In the genomic region with DNA sequence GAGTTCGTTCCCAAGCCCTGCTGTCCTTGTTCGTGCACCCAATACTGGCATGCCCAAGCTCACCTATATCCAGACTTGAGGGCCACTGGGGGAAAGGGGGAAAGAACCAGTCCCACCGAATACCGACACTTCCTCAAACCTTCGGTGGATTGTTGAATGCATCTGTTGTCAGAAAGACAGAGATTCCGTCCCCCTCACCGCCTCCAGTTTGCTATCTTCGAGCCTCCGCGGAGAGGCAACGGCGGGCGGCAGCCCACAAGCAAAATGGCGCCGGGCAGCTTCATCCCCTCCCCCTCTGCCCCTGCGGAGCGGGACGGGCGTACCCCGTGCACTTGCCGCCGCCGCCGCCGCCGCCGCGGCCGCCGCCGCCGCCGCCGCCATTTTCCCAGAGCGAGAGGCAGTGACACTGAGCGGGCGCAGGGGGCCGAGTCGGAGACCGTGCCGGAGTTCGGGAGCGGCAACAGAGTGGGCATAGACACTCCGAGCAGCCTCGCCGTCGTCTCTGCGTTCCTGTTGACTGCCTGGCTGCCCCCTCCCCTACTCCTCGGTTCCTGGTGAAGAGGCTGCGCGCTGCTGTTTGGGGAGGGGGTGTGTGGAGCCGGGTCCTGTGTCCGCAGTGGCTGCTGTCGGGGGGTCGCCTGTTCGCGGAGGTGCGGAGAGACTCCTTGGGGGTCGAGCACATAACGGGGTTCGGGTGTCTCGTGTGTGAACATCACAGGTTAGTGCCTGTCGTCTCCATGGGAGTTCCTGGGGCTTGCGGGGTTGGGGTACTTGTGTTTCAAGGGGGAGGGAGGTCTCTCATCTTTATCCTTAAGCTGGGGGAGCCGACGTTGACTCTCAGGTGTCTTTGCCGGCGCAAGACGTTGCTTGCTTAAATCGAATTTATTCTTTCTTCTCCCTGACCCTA, we compare ENCODE assay signal across 1 cellular context.
TF ChIP-seq lines count a peak whose summit lies in the region.

A gene with protein sequence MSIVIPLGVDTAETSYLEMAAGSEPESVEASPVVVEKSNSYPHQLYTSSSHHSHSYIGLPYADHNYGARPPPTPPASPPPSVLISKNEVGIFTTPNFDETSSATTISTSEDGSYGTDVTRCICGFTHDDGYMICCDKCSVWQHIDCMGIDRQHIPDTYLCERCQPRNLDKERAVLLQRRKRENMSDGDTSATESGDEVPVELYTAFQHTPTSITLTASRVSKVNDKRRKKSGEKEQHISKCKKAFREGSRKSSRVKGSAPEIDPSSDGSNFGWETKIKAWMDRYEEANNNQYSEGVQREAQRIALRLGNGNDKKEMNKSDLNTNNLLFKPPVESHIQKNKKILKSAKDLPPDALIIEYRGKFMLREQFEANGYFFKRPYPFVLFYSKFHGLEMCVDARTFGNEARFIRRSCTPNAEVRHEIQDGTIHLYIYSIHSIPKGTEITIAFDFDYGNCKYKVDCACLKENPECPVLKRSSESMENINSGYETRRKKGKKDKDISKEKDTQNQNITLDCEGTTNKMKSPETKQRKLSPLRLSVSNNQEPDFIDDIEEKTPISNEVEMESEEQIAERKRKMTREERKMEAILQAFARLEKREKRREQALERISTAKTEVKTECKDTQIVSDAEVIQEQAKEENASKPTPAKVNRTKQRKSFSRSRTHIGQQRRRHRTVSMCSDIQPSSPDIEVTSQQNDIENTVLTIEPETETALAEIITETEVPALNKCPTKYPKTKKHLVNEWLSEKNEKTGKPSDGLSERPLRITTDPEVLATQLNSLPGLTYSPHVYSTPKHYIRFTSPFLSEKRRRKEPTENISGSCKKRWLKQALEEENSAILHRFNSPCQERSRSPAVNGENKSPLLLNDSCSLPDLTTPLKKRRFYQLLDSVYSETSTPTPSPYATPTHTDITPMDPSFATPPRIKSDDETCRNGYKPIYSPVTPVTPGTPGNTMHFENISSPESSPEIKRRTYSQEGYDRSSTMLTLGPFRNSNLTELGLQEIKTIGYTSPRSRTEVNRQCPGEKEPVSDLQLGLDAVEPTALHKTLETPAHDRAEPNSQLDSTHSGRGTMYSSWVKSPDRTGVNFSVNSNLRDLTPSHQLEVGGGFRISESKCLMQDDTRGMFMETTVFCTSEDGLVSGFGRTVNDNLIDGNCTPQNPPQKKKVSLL (N-terminal part only) (plus strand): TSS at position 388 of the 907 bp plus-strand sequence. CDS start 26,748 bp downstream, outside the sequence.

TF ChIP-seq in HepG2, 621 proteins besides CTCF, POLR2A, EP300 and RAD21 (continued from another document and continues in another):
- TF ChIP-seq, protein P1, sequence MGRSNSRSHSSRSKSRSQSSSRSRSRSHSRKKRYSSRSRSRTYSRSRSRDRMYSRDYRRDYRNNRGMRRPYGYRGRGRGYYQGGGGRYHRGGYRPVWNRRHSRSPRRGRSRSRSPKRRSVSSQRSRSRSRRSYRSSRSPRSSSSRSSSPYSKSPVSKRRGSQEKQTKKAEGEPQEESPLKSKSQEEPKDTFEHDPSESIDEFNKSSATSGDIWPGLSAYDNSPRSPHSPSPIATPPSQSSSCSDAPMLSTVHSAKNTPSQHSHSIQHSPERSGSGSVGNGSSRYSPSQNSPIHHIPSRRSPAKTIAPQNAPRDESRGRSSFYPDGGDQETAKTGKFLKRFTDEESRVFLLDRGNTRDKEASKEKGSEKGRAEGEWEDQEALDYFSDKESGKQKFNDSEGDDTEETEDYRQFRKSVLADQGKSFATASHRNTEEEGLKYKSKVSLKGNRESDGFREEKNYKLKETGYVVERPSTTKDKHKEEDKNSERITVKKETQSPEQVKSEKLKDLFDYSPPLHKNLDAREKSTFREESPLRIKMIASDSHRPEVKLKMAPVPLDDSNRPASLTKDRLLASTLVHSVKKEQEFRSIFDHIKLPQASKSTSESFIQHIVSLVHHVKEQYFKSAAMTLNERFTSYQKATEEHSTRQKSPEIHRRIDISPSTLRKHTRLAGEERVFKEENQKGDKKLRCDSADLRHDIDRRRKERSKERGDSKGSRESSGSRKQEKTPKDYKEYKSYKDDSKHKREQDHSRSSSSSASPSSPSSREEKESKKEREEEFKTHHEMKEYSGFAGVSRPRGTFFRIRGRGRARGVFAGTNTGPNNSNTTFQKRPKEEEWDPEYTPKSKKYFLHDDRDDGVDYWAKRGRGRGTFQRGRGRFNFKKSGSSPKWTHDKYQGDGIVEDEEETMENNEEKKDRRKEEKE (IDR thresholded peaks at IDR 0.05) = no peak
- TF ChIP-seq GATAD1 (CRISPR knock-in tag; IDR thresholded peaks at IDR 0.05) = no peak
- TF ChIP-seq, protein P2, sequence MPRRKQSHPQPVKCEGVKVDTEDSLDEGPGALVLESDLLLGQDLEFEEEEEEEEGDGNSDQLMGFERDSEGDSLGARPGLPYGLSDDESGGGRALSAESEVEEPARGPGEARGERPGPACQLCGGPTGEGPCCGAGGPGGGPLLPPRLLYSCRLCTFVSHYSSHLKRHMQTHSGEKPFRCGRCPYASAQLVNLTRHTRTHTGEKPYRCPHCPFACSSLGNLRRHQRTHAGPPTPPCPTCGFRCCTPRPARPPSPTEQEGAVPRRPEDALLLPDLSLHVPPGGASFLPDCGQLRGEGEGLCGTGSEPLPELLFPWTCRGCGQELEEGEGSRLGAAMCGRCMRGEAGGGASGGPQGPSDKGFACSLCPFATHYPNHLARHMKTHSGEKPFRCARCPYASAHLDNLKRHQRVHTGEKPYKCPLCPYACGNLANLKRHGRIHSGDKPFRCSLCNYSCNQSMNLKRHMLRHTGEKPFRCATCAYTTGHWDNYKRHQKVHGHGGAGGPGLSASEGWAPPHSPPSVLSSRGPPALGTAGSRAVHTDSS (CRISPR knock-in tag; conservative IDR thresholded peaks at IDR 0.05) = no peak
- TF ChIP-seq IKZF1 (IDR thresholded peaks at IDR 0.05) = no peak
- TF ChIP-seq ETV6 (CRISPR knock-in tag; conservative IDR thresholded peaks at IDR 0.05) = 0 out of 2 replicates have a peak, but pooled peaks have one; percentile 40
- TF ChIP-seq CBFB (CRISPR knock-in tag; IDR thresholded peaks at IDR 0.05) = 0 out of 2 replicates have a peak, but pooled peaks have one; percentile 32
- TF ChIP-seq, protein P3, sequence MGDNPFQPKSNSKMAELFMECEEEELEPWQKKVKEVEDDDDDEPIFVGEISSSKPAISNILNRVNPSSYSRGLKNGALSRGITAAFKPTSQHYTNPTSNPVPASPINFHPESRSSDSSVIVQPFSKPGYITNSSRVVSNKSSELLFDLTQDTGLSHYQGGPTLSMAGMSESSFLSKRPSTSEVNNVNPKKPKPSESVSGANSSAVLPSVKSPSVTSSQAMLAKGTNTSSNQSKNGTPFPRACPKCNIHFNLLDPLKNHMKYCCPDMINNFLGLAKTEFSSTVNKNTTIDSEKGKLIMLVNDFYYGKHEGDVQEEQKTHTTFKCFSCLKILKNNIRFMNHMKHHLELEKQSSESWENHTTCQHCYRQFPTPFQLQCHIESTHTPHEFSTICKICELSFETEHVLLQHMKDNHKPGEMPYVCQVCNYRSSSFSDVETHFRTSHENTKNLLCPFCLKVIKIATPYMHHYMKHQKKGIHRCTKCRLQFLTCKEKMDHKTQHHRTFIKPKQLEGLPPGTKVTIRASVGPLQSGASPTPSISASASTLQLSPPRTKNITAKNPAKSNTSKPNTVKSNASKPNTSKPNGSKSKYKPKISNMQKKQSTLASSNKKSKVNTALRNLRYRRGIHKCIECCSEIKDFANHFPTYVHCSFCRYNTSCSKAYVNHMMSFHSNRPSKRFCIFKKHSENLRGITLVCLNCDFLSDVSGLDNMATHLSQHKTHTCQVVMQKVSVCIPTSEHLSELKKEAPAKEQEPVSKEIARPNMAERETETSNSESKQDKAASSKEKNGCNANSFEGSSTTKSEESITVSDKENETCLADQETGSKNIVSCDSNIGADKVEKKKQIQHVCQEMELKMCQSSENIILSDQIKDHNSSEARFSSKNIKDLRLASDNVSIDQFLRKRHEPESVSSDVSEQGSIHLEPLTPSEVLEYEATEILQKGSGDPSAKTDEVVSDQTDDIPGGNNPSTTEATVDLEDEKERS (CRISPR knock-in tag; IDR thresholded peaks at IDR 0.05) = peak; percentile 20; the same call in 1 of the 2 replicates
- peak; percentile 74; the same call in 1 of the 2 replicates for TF ChIP-seq ZBTB20 (CRISPR knock-in tag; IDR thresholded peaks at IDR 0.05; ENCODE audit: borderline replicate concordance, low read depth)
- TF ChIP-seq ZSCAN21 (CRISPR knock-in tag; IDR thresholded peaks at IDR 0.05; ENCODE audit: borderline replicate concordance) = peak; percentile 18; the same call in 1 of the 2 replicates
- TF ChIP-seq ZNF614 (CRISPR knock-in tag; IDR thresholded peaks at IDR 0.05; ENCODE audit: borderline replicate concordance) = peak; percentile 15; the same call in 1 of the 2 replicates
- no peak for TF ChIP-seq ZC3H4 (CRISPR knock-in tag; IDR thresholded peaks at IDR 0.05; ENCODE audit: borderline replicate concordance)
- TF ChIP-seq, protein P4, sequence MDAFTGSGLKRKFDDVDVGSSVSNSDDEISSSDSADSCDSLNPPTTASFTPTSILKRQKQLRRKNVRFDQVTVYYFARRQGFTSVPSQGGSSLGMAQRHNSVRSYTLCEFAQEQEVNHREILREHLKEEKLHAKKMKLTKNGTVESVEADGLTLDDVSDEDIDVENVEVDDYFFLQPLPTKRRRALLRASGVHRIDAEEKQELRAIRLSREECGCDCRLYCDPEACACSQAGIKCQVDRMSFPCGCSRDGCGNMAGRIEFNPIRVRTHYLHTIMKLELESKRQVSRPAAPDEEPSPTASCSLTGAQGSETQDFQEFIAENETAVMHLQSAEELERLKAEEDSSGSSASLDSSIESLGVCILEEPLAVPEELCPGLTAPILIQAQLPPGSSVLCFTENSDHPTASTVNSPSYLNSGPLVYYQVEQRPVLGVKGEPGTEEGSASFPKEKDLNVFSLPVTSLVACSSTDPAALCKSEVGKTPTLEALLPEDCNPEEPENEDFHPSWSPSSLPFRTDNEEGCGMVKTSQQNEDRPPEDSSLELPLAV (CRISPR knock-in tag; conservative IDR thresholded peaks at IDR 0.05; ENCODE audit: low read depth) = no peak
- TF ChIP-seq, protein P5, sequence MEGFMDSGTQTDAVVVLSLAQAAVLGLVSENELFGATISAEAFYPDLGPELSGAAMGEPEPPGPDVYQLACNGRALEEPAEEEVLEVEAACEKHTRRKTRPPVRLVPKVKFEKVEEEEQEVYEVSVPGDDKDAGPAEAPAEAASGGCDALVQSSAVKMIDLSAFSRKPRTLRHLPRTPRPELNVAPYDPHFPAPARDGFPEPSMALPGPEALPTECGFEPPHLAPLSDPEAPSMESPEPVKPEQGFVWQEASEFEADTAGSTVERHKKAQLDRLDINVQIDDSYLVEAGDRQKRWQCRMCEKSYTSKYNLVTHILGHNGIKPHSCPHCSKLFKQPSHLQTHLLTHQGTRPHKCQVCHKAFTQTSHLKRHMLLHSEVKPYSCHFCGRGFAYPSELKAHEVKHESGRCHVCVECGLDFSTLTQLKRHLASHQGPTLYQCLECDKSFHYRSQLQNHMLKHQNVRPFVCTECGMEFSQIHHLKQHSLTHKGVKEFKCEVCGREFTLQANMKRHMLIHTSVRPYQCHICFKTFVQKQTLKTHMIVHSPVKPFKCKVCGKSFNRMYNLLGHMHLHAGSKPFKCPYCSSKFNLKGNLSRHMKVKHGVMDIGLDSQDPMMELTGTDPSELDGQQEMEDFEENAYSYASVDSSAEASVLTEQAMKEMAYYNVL (CRISPR knock-in tag; IDR thresholded peaks at IDR 0.05; ENCODE audit: borderline replicate concordance) = 0 out of 2 replicates have a peak, but pooled peaks have one; percentile 10
- TF ChIP-seq ZNF354B (CRISPR knock-in tag; IDR thresholded peaks at IDR 0.05) = 0 out of 2 replicates have a peak, but pooled peaks have one; percentile 17
- TF ChIP-seq POLR2AphosphoS5 (IDR thresholded peaks at IDR 0.05; ENCODE audit: low read depth, low read length) = peak; percentile 70
- TF ChIP-seq, protein P6, sequence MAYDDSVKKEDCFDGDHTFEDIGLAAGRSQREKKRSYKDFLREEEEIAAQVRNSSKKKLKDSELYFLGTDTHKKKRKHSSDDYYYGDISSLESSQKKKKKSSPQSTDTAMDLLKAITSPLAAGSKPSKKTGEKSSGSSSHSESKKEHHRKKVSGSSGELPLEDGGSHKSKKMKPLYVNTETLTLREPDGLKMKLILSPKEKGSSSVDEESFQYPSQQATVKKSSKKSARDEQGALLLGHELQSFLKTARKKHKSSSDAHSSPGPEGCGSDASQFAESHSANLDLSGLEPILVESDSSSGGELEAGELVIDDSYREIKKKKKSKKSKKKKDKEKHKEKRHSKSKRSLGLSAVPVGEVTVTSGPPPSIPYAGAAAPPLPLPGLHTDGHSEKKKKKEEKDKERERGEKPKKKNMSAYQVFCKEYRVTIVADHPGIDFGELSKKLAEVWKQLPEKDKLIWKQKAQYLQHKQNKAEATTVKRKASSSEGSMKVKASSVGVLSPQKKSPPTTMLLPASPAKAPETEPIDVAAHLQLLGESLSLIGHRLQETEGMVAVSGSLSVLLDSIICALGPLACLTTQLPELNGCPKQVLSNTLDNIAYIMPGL (CRISPR knock-in tag; IDR thresholded peaks at IDR 0.05; ENCODE audit: borderline replicate concordance in 1 of 2, low read depth in 1 of 2) = peak; percentile 30 to 43; a peak in 1 of 4 replicates
- TF ChIP-seq, protein P7, sequence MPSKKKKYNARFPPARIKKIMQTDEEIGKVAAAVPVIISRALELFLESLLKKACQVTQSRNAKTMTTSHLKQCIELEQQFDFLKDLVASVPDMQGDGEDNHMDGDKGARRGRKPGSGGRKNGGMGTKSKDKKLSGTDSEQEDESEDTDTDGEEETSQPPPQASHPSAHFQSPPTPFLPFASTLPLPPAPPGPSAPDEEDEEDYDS (CRISPR knock-in tag; IDR thresholded peaks at IDR 0.05) = no peak
- no peak for TF ChIP-seq PITX1 (CRISPR knock-in tag; IDR thresholded peaks at IDR 0.05)
- no peak for TF ChIP-seq CREB1 (IDR thresholded peaks at IDR 0.05)
- no peak for TF ChIP-seq CREB1 (CRISPR knock-in tag; IDR thresholded peaks at IDR 0.05)
- TF ChIP-seq SNAI1 (CRISPR knock-in tag; IDR thresholded peaks at IDR 0.05; ENCODE audit: borderline replicate concordance) = peak; percentile 33; the same call in 1 of the 2 replicates
- no peak for TF ChIP-seq TBX2 (CRISPR knock-in tag; IDR thresholded peaks at IDR 0.05; ENCODE audit: borderline replicate concordance)
- TF ChIP-seq PAF1 (CRISPR knock-in tag; IDR thresholded peaks at IDR 0.05) = no peak
- no peak; the same call in 1 of the 2 replicates for TF ChIP-seq ZNF274 (CRISPR knock-in tag; IDR thresholded peaks at IDR 0.05)
- no peak for TF ChIP-seq ZNF83 (CRISPR knock-in tag; IDR thresholded peaks at IDR 0.05; ENCODE audit: borderline replicate concordance)
- TF ChIP-seq ZFX (CRISPR knock-in tag; IDR thresholded peaks at IDR 0.05; ENCODE audit: low read depth) = peak; percentile 68
- TF ChIP-seq WIZ (CRISPR knock-in tag; IDR thresholded peaks at IDR 0.05) = no peak
- TF ChIP-seq, protein P8, sequence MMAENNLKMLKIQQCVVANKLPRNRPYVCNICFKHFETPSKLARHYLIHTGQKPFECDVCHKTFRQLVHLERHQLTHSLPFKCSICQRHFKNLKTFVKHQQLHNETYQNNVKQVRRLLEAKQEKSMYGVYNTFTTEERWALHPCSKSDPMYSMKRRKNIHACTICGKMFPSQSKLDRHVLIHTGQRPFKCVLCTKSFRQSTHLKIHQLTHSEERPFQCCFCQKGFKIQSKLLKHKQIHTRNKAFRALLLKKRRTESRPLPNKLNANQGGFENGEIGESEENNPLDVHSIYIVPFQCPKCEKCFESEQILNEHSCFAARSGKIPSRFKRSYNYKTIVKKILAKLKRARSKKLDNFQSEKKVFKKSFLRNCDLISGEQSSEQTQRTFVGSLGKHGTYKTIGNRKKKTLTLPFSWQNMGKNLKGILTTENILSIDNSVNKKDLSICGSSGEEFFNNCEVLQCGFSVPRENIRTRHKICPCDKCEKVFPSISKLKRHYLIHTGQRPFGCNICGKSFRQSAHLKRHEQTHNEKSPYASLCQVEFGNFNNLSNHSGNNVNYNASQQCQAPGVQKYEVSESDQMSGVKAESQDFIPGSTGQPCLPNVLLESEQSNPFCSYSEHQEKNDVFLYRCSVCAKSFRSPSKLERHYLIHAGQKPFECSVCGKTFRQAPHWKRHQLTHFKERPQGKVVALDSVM (CRISPR knock-in tag; IDR thresholded peaks at IDR 0.05) = peak; percentile 47; the same call in 1 of the 2 replicates
- peak; percentile 55 for TF ChIP-seq ELF3 (CRISPR knock-in tag; IDR thresholded peaks at IDR 0.05)
- peak; percentile 34; the same call in 1 of the 2 replicates for TF ChIP-seq THAP11 (CRISPR knock-in tag; IDR thresholded peaks at IDR 0.05)
- peak; percentile 50; the same call in 1 of the 2 replicates for TF ChIP-seq HCFC1 (IDR thresholded peaks at IDR 0.05; ENCODE audit: low read depth, low read length)
- TF ChIP-seq DNMT1 (CRISPR knock-in tag; IDR thresholded peaks at IDR 0.05) = no peak
